23 cellular contexts compared by ENCODE assay signal in the genomic region with DNA sequence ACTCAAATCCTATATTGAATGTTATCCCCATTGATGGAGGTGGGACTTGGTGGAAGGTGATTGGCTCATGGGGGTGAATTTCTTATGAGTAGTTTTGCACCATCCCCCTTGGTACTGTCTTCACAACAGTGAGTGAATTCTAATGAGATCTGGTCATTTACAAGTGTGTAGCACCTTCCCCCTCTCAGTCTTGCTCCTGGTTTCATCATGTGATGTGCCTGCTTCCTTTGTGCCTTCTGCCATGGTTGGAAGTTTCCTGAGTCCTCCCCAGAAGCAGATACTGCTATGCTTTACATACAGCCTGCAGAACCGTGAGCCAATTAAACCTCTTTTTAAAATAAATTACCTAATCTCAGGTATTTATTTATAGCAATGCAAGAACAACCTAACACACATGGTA.
DNase-seq lines count a peak whose midpoint lies in the region; ATAC-seq, FAIRE-seq and TF ChIP-seq lines count a peak whose summit lies in the region.
"Had no signal": no experiment of that assay in that cellular context is flagged by ENCODE, and none has a peak within 500 bp of the region (broad histone marks: within the 10 kb centered on the region; RNA-seq: fewer than 3 reads in every experiment).

No MANE protein-coding gene starts in this region.

- no peaks in the 10 kb centered on the region for H3K79me1 ChIP-seq in mesendoderm (ENCODE audit: low read length)

- H3K4me2 ChIP-seq in mesendoderm (ENCODE audit: low read length) (no peak overlapping the region), MM.1S (ENCODE audit: low read depth, low read length) (no peak overlapping the region)
- H3K4me2 ChIP-seq: A549; BLaER1 treated with 17β-estradiol and CSF1 and Interleukin-3, amounts not matched to agents 10 nM and 100 nM had no signal

- no peak overlapping the region for H2BK5ac ChIP-seq in mesendoderm (ENCODE audit: low read length)

- no peak overlapping the region for H2BK15ac ChIP-seq in mesendoderm (replicated peaks; ENCODE audit: low read depth)

- ATAC-seq in right cardiac atrium: no peak
- ATAC-seq in GM21423 (IDR thresholded peaks at IDR 0.05; ENCODE audit: unreplicated experiment): no peak
- ATAC-seq in HG03378 (IDR thresholded peaks at IDR 0.05; ENCODE audit: unreplicated experiment): no peak
- ATAC-seq: A549; CD8-positive, alpha-beta T cell had no signal

- H3K18ac ChIP-seq in mesendoderm (ENCODE audit: low read length): no peak overlapping the region

- no peak overlapping the region for H3K23ac ChIP-seq in mesendoderm (ENCODE audit: low read length)

- H3K36me3 ChIP-seq in mesendoderm (ENCODE audit: control insufficient read depth, insufficient read depth, low read length) (no peaks in the 10 kb centered on the region), MM.1S (replicated peaks; ENCODE audit: insufficient read depth, low read length) (no peaks in the 10 kb centered on the region)
- H3K36me3 ChIP-seq: BLaER1 treated with 17β-estradiol and CSF1 and Interleukin-3, amounts not matched to agents 10 nM and 100 nM had no signal

- no peak for TF ChIP-seq CTCF in MM.1S (IDR thresholded peaks at IDR 0.05; ENCODE audit: low read length)

- intact Hi-C loops in right cardiac atrium (cut with DNase I): no loop called here

- H3K56ac ChIP-seq in mesendoderm (ENCODE audit: low read length): no peak overlapping the region

- no peak overlapping the region for H4K5ac ChIP-seq in mesendoderm (ENCODE audit: low read length)

- no peak overlapping the region for H2BK120ac ChIP-seq in mesendoderm (ENCODE audit: low read depth, low read length)

- H3K27ac ChIP-seq in mesendoderm (ENCODE audit: low read depth, low read length) (no peak overlapping the region), right cardiac atrium (ENCODE audit: low read length) (no peak overlapping the region), MM.1S (ENCODE audit: low read length) (no peak overlapping the region)
- H3K27ac ChIP-seq: 22Rv1; A549; BLaER1 treated with 17β-estradiol and CSF1 and Interleukin-3, amounts not matched to agents 10 nM and 100 nM; C4-2B had no signal

- H3K4me1 ChIP-seq in mesendoderm (ENCODE audit: control insufficient read depth, low read depth, low read length) (no peaks in the 10 kb centered on the region), right cardiac atrium (ENCODE audit: control insufficient read depth, insufficient read depth, low read length) (no peaks in the 10 kb centered on the region), MM.1S (ENCODE audit: low read length) (peaks cover 9% of the 10 kb centered on the region)
- H3K4me1 ChIP-seq: A549; BLaER1 treated with 17β-estradiol and CSF1 and Interleukin-3, amounts not matched to agents 10 nM and 100 nM; Caco-2 had no signal

- H3K4me3 ChIP-seq in mesendoderm (ENCODE audit: low read length) (no peak overlapping the region), right cardiac atrium (ENCODE audit: low read length) (no peak overlapping the region), MM.1S (ENCODE audit: low read length) (no peak overlapping the region)
- H3K4me3 ChIP-seq: A549; BLaER1 treated with 17β-estradiol and CSF1 and Interleukin-3, amounts not matched to agents 10 nM and 100 nM had no signal

- H3F3A ChIP-seq in MM.1S (ENCODE audit: insufficient read depth, low read length): no peaks in the 10 kb centered on the region

- H2AFZ ChIP-seq in MM.1S (ENCODE audit: low read length): no peak overlapping the region

- no peak for DNase-seq in HTR-8/SVneo (ENCODE audit: insufficient read length, low spot score)
- peak; percentile 9 for DNase-seq in NCI-H460 (ENCODE audit: extremely low read depth, low read depth)
- peak; percentile 23 for DNase-seq in OCI-M1 (lab: John Stamatoyannopoulos, UW)
- DNase-seq in mesendoderm: peak; percentile 23
- no peak for DNase-seq in right cardiac atrium
- no peak for DNase-seq in MM.1S
- DNase-seq: AML-193; Caco-2; Calu3; CD4-positive, alpha-beta T cell; CD8-positive, alpha-beta T cell; DMS79 treated with DMSO at 0.1 percent for 48 hours; GF-D8 had no signal

- peak; percentile 16 for FAIRE-seq in HTR-8/SVneo (lab: Jason Lieb, UNC)
- FAIRE-seq: D721Med, G401.6, GM12891, GM19239 had no signal

- H4K20me1 ChIP-seq in MM.1S (ENCODE audit: insufficient read depth, low read length): no peaks in the 10 kb centered on the region
- H4K20me1 ChIP-seq: BLaER1 treated with 17β-estradiol and CSF1 and Interleukin-3, amounts not matched to agents 10 nM and 100 nM had no signal

- H3K4ac ChIP-seq in mesendoderm (ENCODE audit: low read depth, low read length): no peak overlapping the region

- H3K27me3 ChIP-seq in mesendoderm (ENCODE audit: insufficient read depth, low read length, poor library complexity) (no peaks in the 10 kb centered on the region), right cardiac atrium (ENCODE audit: control insufficient read depth, insufficient read depth) (no peaks in the 10 kb centered on the region), MM.1S (replicated peaks; ENCODE audit: insufficient read depth, low read length) (no peaks in the 10 kb centered on the region)
- H3K27me3 ChIP-seq: BLaER1 treated with 17β-estradiol and CSF1 and Interleukin-3, amounts not matched to agents 10 nM and 100 nM had no signal

- WGBS in mesendoderm (ENCODE audit: extremely low coverage, insufficient coverage, low lambda C conversion rate): no CpG with 5 or more reads among the region's 1 CpG
- 91% methylated on average over 1 of the region's 1 CpG for WGBS in right cardiac atrium

- no peak overlapping the region for H4K8ac ChIP-seq in mesendoderm (ENCODE audit: low read depth, low read length)

- no peaks in the 10 kb centered on the region for H3K79me2 ChIP-seq in mesendoderm (ENCODE audit: control insufficient read depth, insufficient read depth, low read length)
- H3K79me2 ChIP-seq in MM.1S (ENCODE audit: low read length): no peaks in the 10 kb centered on the region

- H3K9ac ChIP-seq in mesendoderm (ENCODE audit: low read length) (no peak overlapping the region), MM.1S (ENCODE audit: low read length) (no peak overlapping the region)
- H3K9ac ChIP-seq: BLaER1 treated with 17β-estradiol and CSF1 and Interleukin-3, amounts not matched to agents 10 nM and 100 nM had no signal

- no peaks in the 10 kb centered on the region for H3K9me2 ChIP-seq in MM.1S (replicated peaks; ENCODE audit: insufficient read depth, low read length)

- H3K9me3 ChIP-seq in right cardiac atrium (ENCODE audit: control insufficient read depth, low read length): no peaks in the 10 kb centered on the region
- no peaks in the 10 kb centered on the region for H3K9me3 ChIP-seq in MM.1S (replicated peaks; ENCODE audit: insufficient read depth, low read length)
- H3K9me3 ChIP-seq: A549; BLaER1 treated with 17β-estradiol and CSF1 and Interleukin-3, amounts not matched to agents 10 nM and 100 nM had no signal

- no peak overlapping the region for H2AK5ac ChIP-seq in mesendoderm (ENCODE audit: low read length)

Comparison
In these comparisons a context has a peak if more than half of its experiments do, and no peak if none do; other contexts are left out.
1. DNase-seq: peak in NCI-H460 (single experiment), OCI-M1 (single experiment) and mesendoderm (single experiment); none in HTR-8/SVneo (single experiment), right cardiac atrium (0 of 3) and MM.1S (single experiment).